Comparison of ENCODE assay signal across 8 cellular contexts in genomic region chr12:20368653-20369163, GRCh38. TPM values are rescaled to one million over a fixed set of nuclear protein-coding genes. Genes with fewer than 3 reads are reported as not detected.
DNase-seq lines count a peak whose midpoint lies in the region; ATAC-seq and TF ChIP-seq lines count a peak whose summit lies in the region.

No MANE protein-coding gene starts in this region.

- in situ Hi-C loops in IMR-90 (cut with MboI; ENCODE audit: low sequenced_read_pairs) (loop anchor here (10.0 kb wide), 1 partner anchor 624 kb away; no protein-coding TSS in a partner anchor), mammary epithelial cell (cut with MboI; ENCODE audit: low sequenced_read_pairs in 2 of 2) (no loop called here)

- peaks cover 25% of the 10 kb centered on the region for H3K4me1 Mint-ChIP-seq in CD14-positive monocyte

- TF ChIP-seq CTCF in CD14-positive monocyte (IDR thresholded peaks at IDR 0.05) = no peak
- TF ChIP-seq CTCF in IMR-90 (conservative IDR thresholded peaks at IDR 0.05; ENCODE audit: low read depth, low read length) = no peak
- TF ChIP-seq CTCF in mammary epithelial cell (conservative IDR thresholded peaks at IDR 0.05 in 1 of 2, IDR thresholded peaks at IDR 0.05 in 1 of 2; ENCODE audit: extremely low read depth in 1 of 2, insufficient read depth in 1 of 2, low read depth in 1 of 2, low read length in 2 of 2) = no peak

- dilution Hi-C loops in IMR-90 (cut with HindIII; ENCODE audit: low sequenced_read_pairs, unreplicated experiment) (no loop called here), mammary epithelial cell (cut with HindIII; ENCODE audit: low sequenced_read_pairs) (no loop called here)

- no peak overlapping the region for H2BK20ac ChIP-seq in IMR-90 (ENCODE audit: low read depth, low read length)

- 0 out of 2 replicates have a peak, but pooled peaks have one; percentile 16 for TF ChIP-seq POLR2A in IMR-90 (IDR thresholded peaks at IDR 0.05; ENCODE audit: low read depth, low read length)

- H3K9me1 ChIP-seq in IMR-90 (ENCODE audit: insufficient read depth, low read length) = no peaks in the 10 kb centered on the region

- no peaks in the 10 kb centered on the region for H3K79me2 ChIP-seq in mammary epithelial cell (ENCODE audit: insufficient read depth, low read length)

- peak overlapping the region; percentile 92 to 98 for H3K4me3 Mint-ChIP-seq in CD14-positive monocyte

- no peak overlapping the region for H2AK5ac ChIP-seq in IMR-90 (ENCODE audit: low read depth, low read length)

- H4K20me1 ChIP-seq in IMR-90 (ENCODE audit: insufficient read depth, low read length) = no peaks in the 10 kb centered on the region
- no peaks in the 10 kb centered on the region for H4K20me1 ChIP-seq in mammary epithelial cell (ENCODE audit: insufficient read depth, low read length)

- peak; percentile 55 for ATAC-seq in IMR-90 (ENCODE audit: low read depth)
- ATAC-seq in HG02840 (IDR thresholded peaks at IDR 0.05; ENCODE audit: low FRiP score, unreplicated experiment) = no peak
- ATAC-seq in HG03025 (IDR thresholded peaks at IDR 0.05; ENCODE audit: low FRiP score, unreplicated experiment) = no peak

- H3K23ac ChIP-seq in IMR-90 (ENCODE audit: low read depth, low read length) = peak overlapping the region; percentile 65; the same call in 1 of the 2 replicates

- no peak overlapping the region for H2BK120ac ChIP-seq in IMR-90 (ENCODE audit: low read depth, low read length)

- peaks cover 0 to 3% of the 10 kb centered on the region in 2 donors for H3K36me3 Mint-ChIP-seq in CD14-positive monocyte

- peak overlapping the region; percentile 32; the same call in 1 of the 2 replicates for H3K56ac ChIP-seq in IMR-90 (ENCODE audit: extremely low read depth, insufficient read depth, low read length)

- intact Hi-C loops in CD14-positive monocyte (cut with micrococcal nuclease) (no loop called here), IMR-90 (cut with micrococcal nuclease) (loop anchor here (1.0 to 5.0 kb wide), 5 partner anchors 233 to 630 kb away; no protein-coding TSS in a partner anchor), mammary epithelial cell (cut with micrococcal nuclease) (no loop called here)

- 0 out of 2 replicates have a peak overlapping the region, but pooled peaks have one; percentile 11 for H4K5ac ChIP-seq in IMR-90 (ENCODE audit: low read depth, low read length)

- POLR2A ChIA-PET in IMR-90 (lab: Charles Lee; ENCODE audit: unreplicated experiment) = no interaction called here

- no peaks in the 10 kb centered on the region for H3K9me3 ChIP-seq in IMR-90 (ENCODE audit: control insufficient read depth, insufficient read depth, low read length)
- no peaks in the 10 kb centered on the region for H3K9me3 ChIP-seq in mammary epithelial cell (replicated peaks; ENCODE audit: insufficient read depth, low read length)

- H3K9ac ChIP-seq in IMR-90 (ENCODE audit: low read depth, low read length) (peak overlapping the region; percentile 84), mammary epithelial cell (ENCODE audit: insufficient read depth, low read length) (no peak overlapping the region)

- peaks cover 31 to 63% (median 37%) of the 10 kb centered on the region in 3 donors for H3K27me3 Mint-ChIP-seq in CD14-positive monocyte (ENCODE audit: low read depth in 3 of 3)

- 0 out of 2 replicates have a peak overlapping the region, but pooled peaks have one; percentile 3 for H3K4ac ChIP-seq in IMR-90 (ENCODE audit: low read depth, low read length)

- no peak overlapping the region for H3K14ac ChIP-seq in IMR-90 (replicated peaks; ENCODE audit: low read depth, low read length)

- no peak overlapping the region for H3K27ac Mint-ChIP-seq in CD14-positive monocyte

- H3K4me1 ChIP-seq in IMR-90 (ENCODE audit: control insufficient read depth, insufficient read depth, low read length) (no peaks in the 10 kb centered on the region), mammary epithelial cell (ENCODE audit: insufficient read depth, low read length) (peaks cover 13% of the 10 kb centered on the region)

- H4K8ac ChIP-seq in IMR-90 (ENCODE audit: low read depth in 2 of 2, low read length in 2 of 2) = no peak overlapping the region; a peak in 1 of 4 replicates

- 2% methylated on average over 13 of the region's 34 CpGs; no CpG with 5 or more reads in 1 of the 2 experiments for WGBS in IMR-90 (ENCODE audit: extremely low coverage in 2 of 2, insufficient read length in 1 of 2), 2 experiments
- 4% methylated on average over 14 of the region's 34 CpGs for WGBS in mammary epithelial cell (ENCODE audit: low coverage, missing lambda C conversion rate)

- no peak overlapping the region for H2AK9ac ChIP-seq in IMR-90 (replicated peaks; ENCODE audit: low read depth, low read length, poor library complexity)

- BruUV-seq in IMR-90 (replicated peaks; lab: Mats Ljungman, UMichigan) (no TSS peak), mammary epithelial cell (replicated peaks; lab: Mats Ljungman, UMichigan) (no TSS peak)

- TF ChIP-seq RAD21 in IMR-90 (IDR thresholded peaks at IDR 0.05; ENCODE audit: low read length) = no peak

- H3K79me1 ChIP-seq in IMR-90 (ENCODE audit: low read depth in 1 of 2, low read length in 2 of 2) = no peaks in the 10 kb centered on the region

- DNase-seq in CD14-positive monocyte (ENCODE audit: low spot score) = no peak
- peak; percentile 37 for DNase-seq in IMR-90
- DNase-seq in mammary epithelial cell = peak; percentile 19
- DNase-seq in iPS-NIHi11 (ENCODE audit: low spot score) = peak; percentile 52
- peak; percentile 18 for DNase-seq in skeletal muscle cell (ENCODE audit: low read depth)
- no peak for DNase-seq in NK-92 treated with Interleukin-12 subunit alpha and Interleukin-12 subunit beta, amount 100 ng/mL, for 24 hours (lab: John Stamatoyannopoulos, UW)

- H3K18ac ChIP-seq in IMR-90 (ENCODE audit: low read depth, low read length) = peak overlapping the region; percentile 78; the same call in 1 of the 2 replicates

- CTCF ChIA-PET in IMR-90 (lab: Yijun Ruan, JAX) = interaction anchor here (0.6 to 1.4 kb wide), 4 partner anchors 12 to 1918 kb away, joined by 3 to 6 read pairs (median 4); no protein-coding TSS in a partner anchor
- CTCF ChIA-PET in mammary epithelial cell (lab: Charles Lee; ENCODE audit: low non-redundant PET) = no interaction called here

- H3K9me3 Mint-ChIP-seq in CD14-positive monocyte = peaks cover 0 to 11% (median 4%) of the 10 kb centered on the region in 7 donors

- H2AFZ ChIP-seq in IMR-90 (replicated peaks; ENCODE audit: low read length, poor library complexity) (peak overlapping the region; percentile 87), mammary epithelial cell (ENCODE audit: low read depth, low read length) (peak overlapping the region; percentile 75)

- H2BK15ac ChIP-seq in IMR-90 (ENCODE audit: low read depth, low read length) = no peak overlapping the region

- peak overlapping the region; percentile 89 for H3K27ac ChIP-seq in IMR-90 (ENCODE audit: insufficient read depth, low read length)
- H3K27ac ChIP-seq in mammary epithelial cell (ENCODE audit: insufficient read depth, low read depth, low read length) = no peak overlapping the region

- peak overlapping the region; percentile 89 for H3K4me2 ChIP-seq in IMR-90 (ENCODE audit: low read depth, low read length)
- peak overlapping the region; percentile 77 for H3K4me2 ChIP-seq in mammary epithelial cell (ENCODE audit: insufficient read depth, low read depth, low read length)

- H3K36me3 ChIP-seq in IMR-90 (ENCODE audit: control insufficient read depth, insufficient read depth, low read length) = no peaks in the 10 kb centered on the region
- no peaks in the 10 kb centered on the region for H3K36me3 ChIP-seq in mammary epithelial cell (ENCODE audit: insufficient read depth, low read length)

- H2BK5ac ChIP-seq in IMR-90 (ENCODE audit: low read depth, low read length, poor library complexity, severe bottlenecking) = peak overlapping the region; percentile 72

- H3K27me3 ChIP-seq in IMR-90 (ENCODE audit: control insufficient read depth, insufficient read depth, low read length) (no peaks in the 10 kb centered on the region), mammary epithelial cell (ENCODE audit: insufficient read depth, low read length) (peaks cover 30% of the 10 kb centered on the region)

- H3K4me3 ChIP-seq in IMR-90 (ENCODE audit: insufficient read depth, low read depth, low read length) (peak overlapping the region; percentile 89), mammary epithelial cell (replicated peaks in 1 of 3; ENCODE audit: insufficient read depth in 1 of 3, low read depth in 2 of 3, low read length in 3 of 3) (peak overlapping the region; percentile 30 to 32 (median 30)), skeletal muscle cell (ENCODE audit: low read depth, low read length) (peak overlapping the region; percentile 66)

- H4K91ac ChIP-seq in IMR-90 (ENCODE audit: insufficient read depth, low read depth, low read length) = no peak overlapping the region; the same call in 1 of the 2 replicates

TF ChIP-seq in IMR-90, 13 proteins besides CTCF, POLR2A, EP300 and RAD21:
- TF ChIP-seq SMC3 (IDR thresholded peaks at IDR 0.05; ENCODE audit: low read depth, low read length) = no peak
- 0 out of 2 replicates have a peak, but pooled peaks have one; percentile 12 for TF ChIP-seq CEBPB (IDR thresholded peaks at IDR 0.05; ENCODE audit: low read depth, low read length)
- no peak for TF ChIP-seq MAZ (IDR thresholded peaks at IDR 0.05; ENCODE audit: borderline replicate concordance, low read depth, low read length)

RNA-seq across cellular contexts. Expression of gene PDE3A, which starts 0.4 kb away (rescaled TPM):
- under 1 TPM in 1 of 2 donors, not detected in 1; 0.10 TPM for polyA plus RNA-seq in CD14-positive monocyte
- total RNA-seq in IMR-90 (2012; rRNA removed) = 0.18 and 0.28 TPM in 2 replicates
- 0.01 and 0.09 TPM in 2 replicates for polyA plus RNA-seq in IMR-90 (2012; rRNA removed)
- 0.01 and 0.02 TPM in 2 replicates for polyA plus RNA-seq in IMR-90 (2012; cell fraction: cytosol; rRNA removed)
- polyA plus RNA-seq in IMR-90 (2012; cell fraction: nucleus; rRNA removed; ENCODE audit: low replicate concordance) = 0.05 and 0.10 TPM in 2 replicates
- under 1 TPM in 1 of 2 donors, not detected in 1; under 0.01 TPM for total RNA-seq in mammary epithelial cell
- not detected for polyA plus RNA-seq in mammary epithelial cell
- polyA minus RNA-seq in mammary epithelial cell = 0.05 TPM

Comparison
In these comparisons a context has a peak if more than half of its experiments do, and no peak if none do; other contexts are left out.
1. DNase-seq: peak in IMR-90 (single experiment), mammary epithelial cell (single experiment), iPS-NIHi11 (single experiment) and skeletal muscle cell (single experiment); none in CD14-positive monocyte (single experiment) and NK-92 treated with Interleukin-12 subunit alpha and Interleukin-12 subunit beta, amount 100 ng/mL, for 24 hours (single experiment).
2. H3K4me3 ChIP-seq: peak in every context shown above with its lines; median percentile 89 in IMR-90; 66 in skeletal muscle cell; 30 in mammary epithelial cell.